In the genomic region with DNA sequence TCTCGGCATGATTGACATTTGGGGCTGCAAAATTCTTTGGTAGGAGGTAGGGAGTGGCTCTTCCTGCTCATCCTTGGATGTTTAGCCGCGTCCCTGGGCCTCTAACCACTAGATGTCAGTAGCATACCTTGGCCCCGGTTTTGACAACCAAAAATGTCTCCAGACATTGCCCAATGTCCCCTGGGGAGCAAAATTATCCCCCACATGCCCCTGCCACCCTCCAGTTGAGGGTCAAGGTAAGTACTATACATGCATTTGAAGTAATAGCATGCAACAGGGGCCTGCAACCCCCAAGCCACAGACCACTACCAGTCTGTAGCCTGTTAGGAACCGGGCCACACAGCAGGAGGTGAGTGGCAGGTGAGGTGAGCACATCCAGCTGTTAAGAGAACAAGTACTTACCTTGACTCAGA, we compare ENCODE assay signal across 9 cellular contexts. TPM values are rescaled to one million over a fixed set of nuclear protein-coding genes. Genes with fewer than 3 reads are reported as not detected.
DNase-seq lines count a peak whose midpoint lies in the region; ATAC-seq, FAIRE-seq and TF ChIP-seq lines count a peak whose summit lies in the region.
"Had no signal": no experiment of that assay in that cellular context is flagged by ENCODE, and none has a peak within 500 bp of the region (broad histone marks: within the 10 kb centered on the region; RNA-seq: fewer than 3 reads in every experiment).

No MANE protein-coding gene starts in this region.

- CTCF ChIA-PET in PC-9 (lab: Charles Lee): no interaction called here

- H3K27me3 ChIP-seq in PC-9 (ENCODE audit: insufficient read depth, low read depth): no peaks in the 10 kb centered on the region

- no TSS peak for BruUV-seq in PC-9 (replicated peaks; lab: Mats Ljungman, UMichigan)

- no peaks in the 10 kb centered on the region for H3K36me3 ChIP-seq in PC-9 (ENCODE audit: low read depth)

- no peak overlapping the region for H2AFZ ChIP-seq in PC-9

- no peaks in the 10 kb centered on the region for H3K9me3 ChIP-seq in PC-9 (ENCODE audit: insufficient read depth, low read depth)

- no peaks in the 10 kb centered on the region for H4K20me1 ChIP-seq in PC-9 (ENCODE audit: insufficient read depth)

- TF ChIP-seq CTCF in PC-9 (conservative IDR thresholded peaks at IDR 0.05): peak; percentile 57
- TF ChIP-seq CTCF in fibroblast of the aortic adventitia (IDR thresholded peaks at IDR 0.05; ENCODE audit: insufficient read depth, low read length): peak; percentile 60

- POLR2A ChIA-PET in PC-9 (lab: Charles Lee; ENCODE audit: unreplicated experiment): no interaction called here

- H3K4me2 ChIP-seq in PC-9: no peak overlapping the region

- no peak overlapping the region for H3K4me3 ChIP-seq in PC-9
- no peak overlapping the region for H3K4me3 ChIP-seq in fibroblast of the aortic adventitia (ENCODE audit: low read depth, low read length)

- FAIRE-seq in urothelium cell line (lab: Jason Lieb, UNC): no peak
- FAIRE-seq: G401.6 had no signal

- H3K4me1 ChIP-seq in PC-9 (replicated peaks; ENCODE audit: insufficient read depth): no peaks in the 10 kb centered on the region

- H3K9me2 ChIP-seq in PC-9 (ENCODE audit: insufficient read depth): no peaks in the 10 kb centered on the region

- H3F3A ChIP-seq in PC-9 (ENCODE audit: insufficient read depth, low read depth): no peaks in the 10 kb centered on the region

- intact Hi-C loops in PC-9 (cut with micrococcal nuclease; ENCODE audit: unreplicated experiment): loop anchor here (5.0 to 10.0 kb wide), 2 partner anchors 37 to 340 kb away; no protein-coding TSS in a partner anchor

- no peak for ATAC-seq in GM21717 (IDR thresholded peaks at IDR 0.05; ENCODE audit: unreplicated experiment)
- ATAC-seq in HG03571 (IDR thresholded peaks at IDR 0.05; ENCODE audit: unreplicated experiment): no peak

- H3K79me2 ChIP-seq in PC-9 (ENCODE audit: low read depth): no peaks in the 10 kb centered on the region

- peak; percentile 9 for DNase-seq in stimulated activated CD4-positive, alpha-beta T cell treated with anti-CD3 and anti-CD28 coated beads, Interleukin-15, amount 100 ng/mL, for 24 hours
- DNase-seq in stimulated activated CD4-positive, alpha-beta T cell treated with anti-CD3 and anti-CD28 coated beads, Interleukin-4, amount 100 ng/mL, for 24 hours: no peak
- DNase-seq in PC-9: peak in 1 of 2 experiments; percentile 23
- DNase-seq in fibroblast of the aortic adventitia (ENCODE audit: low read depth): peak; percentile 24
- DNase-seq in urothelium cell line (ENCODE audit: low spot score): peak; percentile 11
- no peak for DNase-seq in NCI-H446 treated with DMSO at 0.1 percent for 48 hours (lab: John Stamatoyannopoulos, UW)

- no peak overlapping the region for H3K27ac ChIP-seq in PC-9

RNA-seq across cellular contexts. Expression of a gene that starts 17.6 kb away (rescaled TPM):
- total RNA-seq in PC-9 (2021) (not detected in 2 replicates), fibroblast of the aortic adventitia (ENCODE audit: low replicate concordance) (not detected in 2 replicates)

Comparison
In these comparisons a context has a peak if more than half of its experiments do, and no peak if none do; other contexts are left out.
1. DNase-seq: peak in stimulated activated CD4-positive, alpha-beta T cell treated with anti-CD3 and anti-CD28 coated beads, Interleukin-15, amount 100 ng/mL, for 24 hours (single experiment), fibroblast of the aortic adventitia (single experiment) and urothelium cell line (single experiment); none in stimulated activated CD4-positive, alpha-beta T cell treated with anti-CD3 and anti-CD28 coated beads, Interleukin-4, amount 100 ng/mL, for 24 hours (single experiment) and NCI-H446 treated with DMSO at 0.1 percent for 48 hours (single experiment).